1 cellular context compared by ENCODE assay signal in the genomic region with DNA sequence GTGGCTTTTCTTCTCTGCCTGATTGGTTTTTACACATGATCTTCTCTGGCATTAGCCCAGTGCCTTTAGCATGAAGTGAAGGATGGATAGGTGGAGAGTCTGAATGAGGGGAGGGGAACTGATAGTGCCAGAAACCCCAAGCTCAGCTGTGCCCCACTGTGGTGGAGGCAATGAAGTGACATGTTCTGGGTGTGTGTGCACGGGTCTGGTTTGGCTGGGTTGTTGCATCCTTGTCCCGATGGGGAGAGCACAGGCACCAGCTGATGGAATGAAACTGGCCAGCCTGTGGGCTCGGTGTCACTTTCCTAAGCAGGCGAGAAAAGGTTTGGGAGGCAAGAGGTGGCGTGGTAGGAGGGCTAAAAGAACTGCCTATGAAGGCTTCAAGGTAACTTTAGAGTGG.
TF ChIP-seq lines count a peak whose summit lies in the region.

No MANE protein-coding gene starts in this region.

TF ChIP-seq in IMR-90, 13 proteins besides CTCF, POLR2A, EP300 and RAD21:
- no peak for TF ChIP-seq MAFK (IDR thresholded peaks at IDR 0.05; ENCODE audit: low read depth, low read length)
- TF ChIP-seq CEBPB (IDR thresholded peaks at IDR 0.05; ENCODE audit: low read depth, low read length), result no peak
- TF ChIP-seq USF2 (IDR thresholded peaks at IDR 0.05; ENCODE audit: low read depth, low read length), result no peak
- no peak for TF ChIP-seq RFX5 (IDR thresholded peaks at IDR 0.05; ENCODE audit: low read depth, low read length)
- no peak for TF ChIP-seq RCOR1 (IDR thresholded peaks at IDR 0.05; ENCODE audit: insufficient replicate concordance, low read length)
- TF ChIP-seq MAZ (IDR thresholded peaks at IDR 0.05; ENCODE audit: borderline replicate concordance, low read depth, low read length), result no peak
- no peak for TF ChIP-seq BHLHE40 (IDR thresholded peaks at IDR 0.05; ENCODE audit: low read depth, low read length)
- no peak for TF ChIP-seq MXI1 (IDR thresholded peaks at IDR 0.05; ENCODE audit: borderline replicate concordance, low read depth, low read length)
- TF ChIP-seq NFE2L2 (IDR thresholded peaks at IDR 0.05; ENCODE audit: low read depth, low read length), result no peak
- TF ChIP-seq SMC3 (IDR thresholded peaks at IDR 0.05; ENCODE audit: low read depth, low read length), result no peak
- TF ChIP-seq CHD1 (IDR thresholded peaks at IDR 0.05; ENCODE audit: low read depth, low read length), result no peak
- no peak for TF ChIP-seq FOS (IDR thresholded peaks at IDR 0.05; ENCODE audit: low read depth, low read length)
- TF ChIP-seq ELK1 (IDR thresholded peaks at IDR 0.05; ENCODE audit: borderline replicate concordance, low read depth, low read length), result no peak
